ENCODE assay signal across 9 cellular contexts in genomic region chr14:90757452-90757851, GRCh38. TPM values are rescaled to one million over a fixed set of nuclear protein-coding genes. Genes with fewer than 3 reads are reported as not detected.
A peak's percentile ranks its signal among the peaks of the same experiment; 100 is the strongest.
DNase-seq lines count a peak whose midpoint lies in the region; ATAC-seq and TF ChIP-seq lines count a peak whose summit lies in the region.
"Had no signal": no experiment of that assay in that cellular context is flagged by ENCODE, and none has a peak within 500 bp of the region (broad histone marks: within the 10 kb centered on the region; RNA-seq: fewer than 3 reads in every experiment).

No MANE protein-coding gene starts in this region.

- H3K4me1 ChIP-seq in tibial nerve: peaks cover 0 to 19% (median 11%) of the 10 kb centered on the region in 4 donors

- 58 to 59% methylated on average over 3 of the region's 3 CpGs for WGBS in tibial nerve, 2 donors

- peak overlapping the region; percentile 66 to 95 (median 80) for H3K27ac ChIP-seq in tibial nerve

- peak overlapping the region; percentile 73 for H3K4me3 Mint-ChIP-seq in activated naive CD4-positive, alpha-beta T cell treated with anti-CD3 and anti-CD28 coated beads, Interleukin-2, amount 10 ng/mL, durations not matched to agents 7 days and 5 days

- peaks cover 0 to under 1% (median 0%) of the 10 kb centered on the region in 4 donors for H3K9me3 ChIP-seq in tibial nerve

- no peak for TF ChIP-seq POLR2A in tibial nerve (IDR thresholded peaks at IDR 0.05)

- no peaks in the 10 kb centered on the region for H3K36me3 ChIP-seq in tibial nerve

- H3K27me3 ChIP-seq in tibial nerve: no peaks in the 10 kb centered on the region

- no peak for DNase-seq in activated naive CD4-positive, alpha-beta T cell treated with anti-CD3 and anti-CD28 coated beads, Interleukin-2, amount 10 ng/mL, durations not matched to agents 7 days and 5 days
- DNase-seq in activated naive CD4-positive, alpha-beta T cell treated with anti-CD3 and anti-CD28 coated beads, Interleukin-2, amount 50 U/mL, for 72 hours (ENCODE audit: low spot score in 2 of 2): no peak
- peak; percentile 21 for DNase-seq in amniotic epithelial cell (ENCODE audit: low read depth)
- DNase-seq in midbrain (lab: John Stamatoyannopoulos, UW): peak; percentile 79
- DNase-seq in tibial nerve (ENCODE audit: low spot score in 2 of 2): no peak
- no peak for DNase-seq in activated effector memory CD4-positive, alpha-beta T cell treated with Interleukin-2 at 50 U/mL for 16 hours
- DNase-seq in GM03348 (ENCODE audit: low spot score): no peak
- no peak for DNase-seq in activated CD8-positive, alpha-beta memory T cell treated with anti-CD3 and anti-CD28 coated beads, Interleukin-2, amount 50 U/mL, for 48 hours
- DNase-seq: activated effector memory CD4-positive, alpha-beta T cell treated with anti-CD3 and anti-CD28 coated beads, Interleukin-2, amount 50 U/mL, for 16 hours had no signal

- CTCF ChIA-PET in activated naive CD4-positive, alpha-beta T cell treated with anti-CD3 and anti-CD28 coated beads, Interleukin-2, amount 10 ng/mL, durations not matched to agents 7 days and 5 days (lab: Charles Lee): interaction anchor here (1.2 to 1.4 kb wide), 2 partner anchors 11 to 55 kb away, joined by 3 to 4 read pairs; no protein-coding TSS in a partner anchor

- peaks cover 29% of the 10 kb centered on the region for H3K27me3 Mint-ChIP-seq in activated naive CD4-positive, alpha-beta T cell treated with anti-CD3 and anti-CD28 coated beads, Interleukin-2, amount 10 ng/mL, durations not matched to agents 7 days and 5 days

- no peak for TF ChIP-seq CTCF in tibial nerve (IDR thresholded peaks at IDR 0.05)

- H3K36me3 Mint-ChIP-seq in activated naive CD4-positive, alpha-beta T cell treated with anti-CD3 and anti-CD28 coated beads, Interleukin-2, amount 10 ng/mL, durations not matched to agents 7 days and 5 days: no peaks in the 10 kb centered on the region
- H3K36me3 Mint-ChIP-seq in activated naive CD4-positive, alpha-beta T cell treated with anti-CD3 and anti-CD28 coated beads, Interleukin-2, amount 50 U/mL, for 72 hours: peaks cover 2 to 3% of the 10 kb centered on the region in 2 donors

- H3K9me3 Mint-ChIP-seq in activated naive CD4-positive, alpha-beta T cell treated with anti-CD3 and anti-CD28 coated beads, Interleukin-2, amount 10 ng/mL, durations not matched to agents 7 days and 5 days: peaks cover 3% of the 10 kb centered on the region
- H3K9me3 Mint-ChIP-seq in activated naive CD4-positive, alpha-beta T cell treated with anti-CD3 and anti-CD28 coated beads, Interleukin-2, amount 50 U/mL, for 72 hours: peaks cover 2 to 7% of the 10 kb centered on the region in 2 donors

- TF ChIP-seq EP300 in tibial nerve (IDR thresholded peaks at IDR 0.05): no peak

- H3K4me1 Mint-ChIP-seq in activated naive CD4-positive, alpha-beta T cell treated with anti-CD3 and anti-CD28 coated beads, Interleukin-2, amount 10 ng/mL, durations not matched to agents 7 days and 5 days: peaks cover 17% of the 10 kb centered on the region

- no peak overlapping the region for H3K27ac Mint-ChIP-seq in activated naive CD4-positive, alpha-beta T cell treated with anti-CD3 and anti-CD28 coated beads, Interleukin-2, amount 10 ng/mL, durations not matched to agents 7 days and 5 days
- H3K27ac Mint-ChIP-seq in activated naive CD4-positive, alpha-beta T cell treated with anti-CD3 and anti-CD28 coated beads, Interleukin-2, amount 50 U/mL, for 72 hours: peak overlapping the region in 1 of 2 donors; percentile 28

- no peak for ATAC-seq in activated naive CD4-positive, alpha-beta T cell treated with anti-CD3 and anti-CD28 coated beads, Interleukin-2, amount 50 U/mL, for 72 hours

- peak overlapping the region in 1 of 4 donors; percentile 37 for H3K4me3 ChIP-seq in tibial nerve

RNA-seq across cellular contexts. Expression of gene TTC7B, which starts 58.8 kb away (rescaled TPM):
- total RNA-seq in activated naive CD4-positive, alpha-beta T cell treated with anti-CD3 and anti-CD28 coated beads, Interleukin-2, amount 50 U/mL, for 72 hours: 1 to 10 TPM; 7.2 to 9.1 TPM
- total RNA-seq in tibial nerve: 10 to 100 TPM; 25.9 to 44.1 (median 34.4) TPM

Comparison
In these comparisons a context has a peak if more than half of its experiments do, and no peak if none do; other contexts are left out.
1. DNase-seq: peak in amniotic epithelial cell (single experiment) and midbrain (single experiment); none in activated naive CD4-positive, alpha-beta T cell treated with anti-CD3 and anti-CD28 coated beads, Interleukin-2, amount 10 ng/mL, durations not matched to agents 7 days and 5 days (single experiment), activated naive CD4-positive, alpha-beta T cell treated with anti-CD3 and anti-CD28 coated beads, Interleukin-2, amount 50 U/mL, for 72 hours (0 of 2), tibial nerve (0 of 2), activated effector memory CD4-positive, alpha-beta T cell treated with Interleukin-2 at 50 U/mL for 16 hours (single experiment), GM03348 (single experiment) and activated CD8-positive, alpha-beta memory T cell treated with anti-CD3 and anti-CD28 coated beads, Interleukin-2, amount 50 U/mL, for 48 hours (single experiment).